Comparison of ENCODE assay signal across 12 cellular contexts in genomic region chr3:172717493-172718088, GRCh38. TPM values are rescaled to one million over a fixed set of nuclear protein-coding genes. Genes with fewer than 3 reads are reported as not detected.
DNase-seq lines count a peak whose midpoint lies in the region; ATAC-seq and TF ChIP-seq lines count a peak whose summit lies in the region.
"Had no signal": no experiment of that assay in that cellular context is flagged by ENCODE, and none has a peak within 500 bp of the region (broad histone marks: within the 10 kb centered on the region; RNA-seq: fewer than 3 reads in every experiment).

No MANE protein-coding gene starts in this region.

- peaks cover 3% of the 10 kb centered on the region for H3K9me3 ChIP-seq in hepatocyte (ENCODE audit: low read depth)

- TF ChIP-seq CTCF in HFF-Myc (IDR thresholded peaks at IDR 0.05; ENCODE audit: low read depth, low read length, missing control alignments): peak; percentile 33
- peak; percentile 14 for TF ChIP-seq CTCF in hepatocyte (IDR thresholded peaks at IDR 0.05; ENCODE audit: poor library complexity)

- H3K4me1 ChIP-seq in hepatocyte (ENCODE audit: insufficient read depth): no peaks in the 10 kb centered on the region

- H3K27ac ChIP-seq in hepatocyte: no peak overlapping the region
- H3K27ac ChIP-seq: SK-N-MC had no signal

- H3K27me3 ChIP-seq in hepatocyte: no peaks in the 10 kb centered on the region

- no peaks in the 10 kb centered on the region for H3K36me3 ChIP-seq in hepatocyte (replicated peaks; ENCODE audit: insufficient read depth, low read depth)

- peak; percentile 37 for DNase-seq in CD1c-positive myeloid dendritic cell (ENCODE audit: extremely low spot score)
- DNase-seq in HFF-Myc (ENCODE audit: extremely low read depth, low read depth): no peak
- DNase-seq in RPMI7951 (ENCODE audit: low read depth): peak; percentile 47
- no peak for DNase-seq in hepatocyte (ENCODE audit: low spot score)
- no peak for DNase-seq in posterior vena cava (ENCODE audit: low spot score)
- DNase-seq in C1 segment of cervical spinal cord (lab: John Stamatoyannopoulos, UW): no peak
- DNase-seq in D341Med (ENCODE audit: low spot score): no peak
- DNase-seq: aorta; kidney glomerular epithelial cell; stimulated activated CD4-positive, alpha-beta T cell treated with anti-CD3 and anti-CD28 coated beads, Interleukin-4, amount 100 ng/mL, for 1 hour had no signal

- H3K9me2 ChIP-seq in hepatocyte (replicated peaks; ENCODE audit: insufficient read depth): no peaks in the 10 kb centered on the region

- H3K4me3 ChIP-seq in HFF-Myc (replicated peaks; ENCODE audit: low read depth, low read length) (no peak overlapping the region), hepatocyte (no peak overlapping the region)
- H3K4me3 ChIP-seq: SK-N-MC had no signal

- H4K20me1 ChIP-seq in hepatocyte (ENCODE audit: insufficient read depth, poor library complexity, severe bottlenecking): no peaks in the 10 kb centered on the region

- H3K4me2 ChIP-seq in hepatocyte: no peak overlapping the region

- H2AFZ ChIP-seq in hepatocyte: no peak overlapping the region

- ATAC-seq in HG03097 (IDR thresholded peaks at IDR 0.05; ENCODE audit: low FRiP score, unreplicated experiment): no peak

- intact Hi-C loops in posterior vena cava (cut with DNase I): no loop called here

- H3K79me2 ChIP-seq in hepatocyte: no peaks in the 10 kb centered on the region

- 83% methylated on average over 4 of the region's 4 CpGs for WGBS in hepatocyte (ENCODE audit: low lambda C conversion rate, missing lambda C conversion rate)

RNA-seq across cellular contexts. Expression of gene NCEH1, which starts 6.7 kb away (rescaled TPM):
- 21.8 and 24.8 TPM in 2 replicates for total RNA-seq in RPMI7951 (2014; rRNA removed; shearing (Covaris generic))
- total RNA-seq in hepatocyte (10.4 and 10.5 TPM in 2 replicates), posterior vena cava (10 to 100 TPM; 10.3 to 15.6 TPM)
- 3.3 and 4.7 TPM in 2 replicates for polyA plus RNA-seq in hepatocyte

RNA-seq across cellular contexts. Expression of gene ECT2, which starts 32.9 kb away (rescaled TPM):
- 134 and 152 TPM in 2 replicates for total RNA-seq in RPMI7951 (2014; rRNA removed; shearing (Covaris generic))
- total RNA-seq in hepatocyte (11.2 and 16.7 TPM in 2 replicates), posterior vena cava (10 to 100 TPM in 1 of 2 donors, 1 to 10 TPM in 1; 7.0 to 11.4 TPM)
- polyA plus RNA-seq in hepatocyte: 5.7 and 9.3 TPM in 2 replicates

Comparison
In these comparisons a context has a peak if more than half of its experiments do, and no peak if none do; other contexts are left out.
1. DNase-seq: peak in CD1c-positive myeloid dendritic cell (single experiment) and RPMI7951 (single experiment); none in HFF-Myc (single experiment), hepatocyte (single experiment), posterior vena cava (single experiment), C1 segment of cervical spinal cord (0 of 14) and D341Med (single experiment).